ENCODE assay signal across 8 cellular contexts in genomic region chr17:77375917-77376651, GRCh38.
DNase-seq lines count a peak whose midpoint lies in the region; ATAC-seq and TF ChIP-seq lines count a peak whose summit lies in the region.

No MANE protein-coding gene starts in this region.

- intact Hi-C loops in heart right ventricle (cut with DNase I) (loop anchor here in 4 of 10 donors (5.0 to 10.0 kb wide), 3 partner anchors 41 to 49 kb away; no protein-coding TSS in a partner anchor), Right ventricle myocardium superior (cut with DNase I) (loop anchor here (5.0 kb wide), 1 partner anchor 46 kb away; no protein-coding TSS in a partner anchor)

- H3K36me3 Mint-ChIP-seq in activated naive CD4-positive, alpha-beta T cell treated with anti-CD3 and anti-CD28 coated beads, Interleukin-2, amount 50 U/mL, for 72 hours, result peaks cover 0 to 18% of the 10 kb centered on the region in 2 donors

- H3K27me3 ChIP-seq in heart right ventricle (no peaks in the 10 kb centered on the region), layer of hippocampus (ENCODE audit: control insufficient read depth, insufficient read depth, low read length) (no peaks in the 10 kb centered on the region)

- peak overlapping the region in 8 of 10 donors; percentile 10 to 99 (median 94) for H3K27ac ChIP-seq in heart right ventricle
- H3K27ac ChIP-seq in layer of hippocampus (ENCODE audit: low read depth, low read length), result peak overlapping the region; percentile 57

- peaks cover 0 to 3% (median 0%) of the 10 kb centered on the region in 9 donors for H3K36me3 ChIP-seq in heart right ventricle

- H3K9me3 ChIP-seq in heart right ventricle, result no peaks in the 10 kb centered on the region

- no peak for TF ChIP-seq CTCF in heart right ventricle (IDR thresholded peaks at IDR 0.05)

- peak overlapping the region; percentile 62 to 68 for H3K27ac Mint-ChIP-seq in activated naive CD4-positive, alpha-beta T cell treated with anti-CD3 and anti-CD28 coated beads, Interleukin-2, amount 50 U/mL, for 72 hours

- H3K4me1 ChIP-seq in heart right ventricle, result peaks cover 68 to 88% (median 84%) of the 10 kb centered on the region in 9 donors

- DNase-seq in heart right ventricle, result no peak
- no peak for DNase-seq in Right ventricle myocardium superior
- peak in 1 of 2 donors; percentile 66 for DNase-seq in activated naive CD4-positive, alpha-beta T cell treated with anti-CD3 and anti-CD28 coated beads, Interleukin-2, amount 50 U/mL, for 72 hours (ENCODE audit: low spot score in 2 of 2)
- DNase-seq in stimulated activated CD8-positive, alpha-beta memory T cell treated with anti-CD3 and anti-CD28 coated beads, Interleukin-15, amount 100 ng/mL, for 48 hours (ENCODE audit: low read depth in 2 of 2), result peak; percentile 63 to 72
- no peak for DNase-seq in mesenteric fat pad (ENCODE audit: low spot score)
- DNase-seq in nucleus accumbens (lab: John Stamatoyannopoulos, UW), result no peak
- DNase-seq in GF-D8 (lab: John Stamatoyannopoulos, UW), result no peak

- 53 to 68% methylated on average over 20 of the region's 20 CpGs for WGBS in heart right ventricle, 2 donors

- ATAC-seq in heart right ventricle (no peak), Right ventricle myocardium superior (ENCODE audit: poor library complexity) (no peak)
- peak; percentile 61 to 83 for ATAC-seq in activated naive CD4-positive, alpha-beta T cell treated with anti-CD3 and anti-CD28 coated beads, Interleukin-2, amount 50 U/mL, for 72 hours

- H3K4me3 ChIP-seq in heart right ventricle, result peak overlapping the region in 7 of 10 donors; percentile 0 to 96 (median 91)

- H3K9me3 Mint-ChIP-seq in activated naive CD4-positive, alpha-beta T cell treated with anti-CD3 and anti-CD28 coated beads, Interleukin-2, amount 50 U/mL, for 72 hours, result no peaks in the 10 kb centered on the region

Comparison
In these comparisons a context has a peak if more than half of its experiments do, and no peak if none do; other contexts are left out.
1. ATAC-seq: peak in activated naive CD4-positive, alpha-beta T cell treated with anti-CD3 and anti-CD28 coated beads, Interleukin-2, amount 50 U/mL, for 72 hours (2 of 2); none in heart right ventricle (0 of 8) and Right ventricle myocardium superior (single experiment).
2. DNase-seq: peak in stimulated activated CD8-positive, alpha-beta memory T cell treated with anti-CD3 and anti-CD28 coated beads, Interleukin-15, amount 100 ng/mL, for 48 hours (2 of 2); none in heart right ventricle (0 of 2), Right ventricle myocardium superior (single experiment), mesenteric fat pad (single experiment), nucleus accumbens (0 of 56) and GF-D8 (single experiment).